Comparison of ENCODE assay signal across 25 cellular contexts in the genomic region with DNA sequence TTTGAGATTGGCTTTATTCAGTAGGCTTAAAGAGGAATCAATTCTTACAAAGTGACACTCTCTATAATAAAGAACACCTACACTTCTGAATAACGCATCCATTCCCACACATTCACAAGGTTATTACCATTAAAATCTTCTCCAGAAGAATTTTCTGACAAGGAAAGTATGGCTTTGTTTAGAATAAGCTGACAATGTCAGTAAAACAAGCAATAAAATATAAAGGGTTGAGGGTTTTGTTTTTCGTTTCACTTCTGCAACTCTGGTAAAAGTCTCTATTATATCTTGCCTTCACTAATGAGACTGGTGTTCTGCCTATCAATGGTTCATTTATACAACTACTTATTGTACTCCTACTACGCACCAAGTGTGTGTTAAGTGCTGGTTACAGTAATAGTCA.
"Had no signal": no experiment of that assay in that cellular context is flagged by ENCODE, and none has a peak within 500 bp of the region (broad histone marks: within the 10 kb centered on the region; RNA-seq: fewer than 3 reads in every experiment).

No MANE protein-coding gene starts in this region.

- H3K9me3 ChIP-seq: Peyer's patch, SJSA1 had no signal

- H3K4me3 Mint-ChIP-seq: IgD-negative memory B cell had no signal

- ATAC-seq: K562 had no signal

- H3K36me3 ChIP-seq: SJSA1 had no signal

- H3K27ac Mint-ChIP-seq: IgD-negative memory B cell had no signal

- H3K4me1 ChIP-seq: Peyer's patch, SJSA1 had no signal

- H3K27ac ChIP-seq: HL-60, KMS-11, PC-9, Peyer's patch, SJSA1, SK-N-MC had no signal

- H3K9ac ChIP-seq: KMS-11 had no signal

- H3K4me3 ChIP-seq: K562, PC-9, Peyer's patch, SJSA1, SK-N-MC had no signal

- DNase-seq: Kasumi-1; MV-4-11; NCI-H1048; NCI-H1105; NCI-H1417; NCI-H1436 treated with DMSO at 0.1 percent for 48 hours; NCI-H1694; NCI-H187 treated with DMSO at 0.1 percent for 48 hours; NCI-H2029 treated with DMSO at 0.1 percent for 48 hours; NCI-H2171 treated with DMSO at 0.1 percent for 48 hours; NCI-H345; NCI-H446 treated with DMSO at 0.1 percent for 48 hours; NCI-H510A treated with DMSO at 0.1 percent for 48 hours; NCI-H526; NK-92 treated with Interleukin-12 subunit alpha and Interleukin-12 subunit beta, amount 100 ng/mL, for 24 hours; OCI-M1; PC-9; Peyer's patch; SIG-M5 had no signal

- H3K27me3 Mint-ChIP-seq: IgD-negative memory B cell had no signal

- H3K4me1 Mint-ChIP-seq: IgD-negative memory B cell had no signal

- H3K27me3 ChIP-seq: Peyer's patch, SJSA1 had no signal
